In the genomic region with DNA sequence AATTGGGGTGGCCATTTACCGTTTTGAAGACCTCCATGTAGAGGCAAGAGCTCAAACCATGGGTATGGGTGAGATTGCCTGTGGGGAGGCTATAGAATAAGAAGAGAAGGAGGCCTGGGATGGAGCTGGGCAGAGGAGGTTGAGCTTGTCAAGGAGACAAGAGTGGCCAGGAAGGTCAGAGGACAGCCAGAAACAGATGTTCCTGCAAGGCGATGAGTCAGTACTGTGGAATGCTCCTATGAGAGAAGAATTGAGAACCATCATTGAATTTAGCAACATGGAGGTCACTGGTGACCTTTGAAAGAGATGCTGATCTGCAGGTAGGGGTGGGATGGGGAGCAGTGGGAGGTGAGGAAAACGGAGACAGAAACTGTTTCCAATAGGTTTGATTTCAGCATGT, we compare ENCODE assay signal across 1 cellular context.
TF ChIP-seq lines count a peak whose summit lies in the region.

No MANE protein-coding gene starts in this region.

TF ChIP-seq in IMR-90, 13 proteins besides CTCF, POLR2A, EP300 and RAD21:
- TF ChIP-seq, protein P1, sequence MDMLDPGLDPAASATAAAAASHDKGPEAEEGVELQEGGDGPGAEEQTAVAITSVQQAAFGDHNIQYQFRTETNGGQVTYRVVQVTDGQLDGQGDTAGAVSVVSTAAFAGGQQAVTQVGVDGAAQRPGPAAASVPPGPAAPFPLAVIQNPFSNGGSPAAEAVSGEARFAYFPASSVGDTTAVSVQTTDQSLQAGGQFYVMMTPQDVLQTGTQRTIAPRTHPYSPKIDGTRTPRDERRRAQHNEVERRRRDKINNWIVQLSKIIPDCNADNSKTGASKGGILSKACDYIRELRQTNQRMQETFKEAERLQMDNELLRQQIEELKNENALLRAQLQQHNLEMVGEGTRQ (IDR thresholded peaks at IDR 0.05; ENCODE audit: low read depth, low read length): no peak
- TF ChIP-seq FOS (IDR thresholded peaks at IDR 0.05; ENCODE audit: low read depth, low read length): peak; percentile 43; the same call in 1 of the 2 replicates
TF ChIP-seq in IMR-90: peak in this region for 1.
